In the genomic region with DNA sequence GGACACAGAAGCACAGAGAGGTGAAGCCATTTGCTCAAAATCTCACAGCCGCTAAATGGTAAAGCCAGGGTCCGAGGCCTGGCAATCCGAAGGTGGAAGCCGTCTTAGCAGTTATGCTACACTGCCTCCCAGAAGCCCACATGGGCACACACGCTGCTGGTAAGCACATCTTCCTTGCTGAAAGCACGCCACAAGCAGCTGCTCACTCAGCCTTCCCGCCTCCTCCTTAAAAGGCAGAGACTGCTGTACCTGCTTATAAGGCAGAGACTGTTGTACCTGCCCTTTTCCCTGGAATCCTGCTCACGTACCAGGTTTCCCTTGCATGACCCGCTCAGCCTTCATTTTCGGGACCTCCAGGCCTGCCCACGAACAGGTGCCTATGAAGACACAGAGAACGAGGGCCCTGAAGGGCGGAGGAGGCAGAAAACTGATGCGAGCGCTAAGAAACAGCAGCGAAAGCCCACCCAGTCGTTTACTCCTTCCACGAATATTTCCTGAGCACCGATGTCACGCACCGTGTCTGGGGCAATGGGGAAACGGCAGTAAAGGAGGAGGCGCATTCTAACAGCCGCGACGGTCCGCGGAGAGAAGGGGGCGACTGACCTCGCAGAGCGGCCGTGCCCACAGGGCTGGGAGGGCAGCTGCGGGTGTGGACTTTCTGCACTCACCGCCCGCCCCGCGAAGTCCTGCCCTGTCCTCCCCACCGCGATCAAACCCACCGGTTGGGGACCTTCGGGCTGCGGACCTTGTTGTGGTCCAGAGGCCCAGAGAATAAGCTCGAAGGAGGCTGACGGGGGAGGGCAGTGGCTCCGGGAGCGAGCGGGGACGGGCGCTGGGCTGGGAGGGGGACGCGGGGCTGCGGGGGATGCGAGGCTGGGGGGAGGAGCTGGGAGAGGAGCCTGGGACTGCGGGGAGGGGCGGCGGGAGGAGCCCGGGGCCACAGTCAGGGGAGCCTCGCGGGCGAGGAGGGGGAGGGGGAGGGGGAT, we compare ENCODE assay signal across 1 cellular context.
TF ChIP-seq lines count a peak whose summit lies in the region.

No MANE protein-coding gene starts in this region.

TF ChIP-seq in GM23338, 12 proteins besides CTCF, POLR2A, EP300 and RAD21 (continued from another document):
- TF ChIP-seq, protein P1, sequence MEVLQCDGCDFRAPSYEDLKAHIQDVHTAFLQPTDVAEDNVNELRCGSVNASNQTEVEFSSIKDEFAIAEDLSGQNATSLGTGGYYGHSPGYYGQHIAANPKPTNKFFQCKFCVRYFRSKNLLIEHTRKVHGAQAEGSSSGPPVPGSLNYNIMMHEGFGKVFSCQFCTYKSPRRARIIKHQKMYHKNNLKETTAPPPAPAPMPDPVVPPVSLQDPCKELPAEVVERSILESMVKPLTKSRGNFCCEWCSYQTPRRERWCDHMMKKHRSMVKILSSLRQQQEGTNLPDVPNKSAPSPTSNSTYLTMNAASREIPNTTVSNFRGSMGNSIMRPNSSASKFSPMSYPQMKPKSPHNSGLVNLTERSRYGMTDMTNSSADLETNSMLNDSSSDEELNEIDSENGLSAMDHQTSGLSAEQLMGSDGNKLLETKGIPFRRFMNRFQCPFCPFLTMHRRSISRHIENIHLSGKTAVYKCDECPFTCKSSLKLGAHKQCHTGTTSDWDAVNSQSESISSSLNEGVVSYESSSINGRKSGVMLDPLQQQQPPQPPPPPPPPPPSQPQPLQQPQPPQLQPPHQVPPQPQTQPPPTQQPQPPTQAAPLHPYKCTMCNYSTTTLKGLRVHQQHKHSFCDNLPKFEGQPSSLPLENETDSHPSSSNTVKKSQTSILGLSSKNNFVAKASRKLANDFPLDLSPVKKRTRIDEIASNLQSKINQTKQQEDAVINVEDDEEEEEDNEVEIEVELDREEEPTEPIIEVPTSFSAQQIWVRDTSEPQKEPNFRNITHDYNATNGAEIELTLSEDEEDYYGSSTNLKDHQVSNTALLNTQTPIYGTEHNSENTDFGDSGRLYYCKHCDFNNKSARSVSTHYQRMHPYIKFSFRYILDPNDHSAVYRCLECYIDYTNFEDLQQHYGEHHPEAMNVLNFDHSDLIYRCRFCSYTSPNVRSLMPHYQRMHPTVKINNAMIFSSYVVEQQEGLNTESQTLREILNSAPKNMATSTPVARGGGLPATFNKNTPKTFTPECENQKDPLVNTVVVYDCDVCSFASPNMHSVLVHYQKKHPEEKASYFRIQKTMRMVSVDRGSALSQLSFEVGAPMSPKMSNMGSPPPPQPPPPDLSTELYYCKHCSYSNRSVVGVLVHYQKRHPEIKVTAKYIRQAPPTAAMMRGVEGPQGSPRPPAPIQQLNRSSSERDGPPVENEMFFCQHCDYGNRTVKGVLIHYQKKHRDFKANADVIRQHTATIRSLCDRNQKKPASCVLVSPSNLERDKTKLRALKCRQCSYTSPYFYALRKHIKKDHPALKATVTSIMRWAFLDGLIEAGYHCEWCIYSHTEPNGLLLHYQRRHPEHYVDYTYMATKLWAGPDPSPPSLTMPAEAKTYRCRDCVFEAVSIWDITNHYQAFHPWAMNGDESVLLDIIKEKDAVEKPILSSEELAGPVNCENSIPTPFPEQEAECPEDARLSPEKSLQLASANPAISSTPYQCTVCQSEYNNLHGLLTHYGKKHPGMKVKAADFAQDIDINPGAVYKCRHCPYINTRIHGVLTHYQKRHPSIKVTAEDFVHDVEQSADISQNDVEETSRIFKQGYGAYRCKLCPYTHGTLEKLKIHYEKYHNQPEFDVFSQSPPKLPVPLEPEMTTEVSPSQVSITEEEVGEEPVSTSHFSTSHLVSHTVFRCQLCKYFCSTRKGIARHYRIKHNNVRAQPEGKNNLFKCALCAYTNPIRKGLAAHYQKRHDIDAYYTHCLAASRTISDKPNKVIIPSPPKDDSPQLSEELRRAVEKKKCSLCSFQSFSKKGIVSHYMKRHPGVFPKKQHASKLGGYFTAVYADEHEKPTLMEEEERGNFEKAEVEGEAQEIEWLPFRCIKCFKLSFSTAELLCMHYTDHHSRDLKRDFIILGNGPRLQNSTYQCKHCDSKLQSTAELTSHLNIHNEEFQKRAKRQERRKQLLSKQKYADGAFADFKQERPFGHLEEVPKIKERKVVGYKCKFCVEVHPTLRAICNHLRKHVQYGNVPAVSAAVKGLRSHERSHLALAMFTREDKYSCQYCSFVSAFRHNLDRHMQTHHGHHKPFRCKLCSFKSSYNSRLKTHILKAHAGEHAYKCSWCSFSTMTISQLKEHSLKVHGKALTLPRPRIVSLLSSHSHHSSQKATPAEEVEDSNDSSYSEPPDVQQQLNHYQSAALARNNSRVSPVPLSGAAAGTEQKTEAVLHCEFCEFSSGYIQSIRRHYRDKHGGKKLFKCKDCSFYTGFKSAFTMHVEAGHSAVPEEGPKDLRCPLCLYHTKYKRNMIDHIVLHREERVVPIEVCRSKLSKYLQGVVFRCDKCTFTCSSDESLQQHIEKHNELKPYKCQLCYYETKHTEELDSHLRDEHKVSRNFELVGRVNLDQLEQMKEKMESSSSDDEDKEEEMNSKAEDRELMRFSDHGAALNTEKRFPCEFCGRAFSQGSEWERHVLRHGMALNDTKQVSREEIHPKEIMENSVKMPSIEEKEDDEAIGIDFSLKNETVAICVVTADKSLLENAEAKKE (CRISPR knock-in tag; IDR thresholded peaks at IDR 0.05): no peak
- TF ChIP-seq POLR2AphosphoS5 (IDR thresholded peaks at IDR 0.05; ENCODE audit: low read depth): no peak
- no peak for TF ChIP-seq ZNF331 (CRISPR knock-in tag; IDR thresholded peaks at IDR 0.05; ENCODE audit: low read depth)
- no peak for TF ChIP-seq JUNB (IDR thresholded peaks at IDR 0.05; ENCODE audit: unreplicated experiment)
- no peak for TF ChIP-seq ETS1 (IDR thresholded peaks at IDR 0.05)
- no peak for TF ChIP-seq EZH2phosphoT487 (IDR thresholded peaks at IDR 0.05; ENCODE audit: unreplicated experiment)
- no peak for TF ChIP-seq REST (IDR thresholded peaks at IDR 0.05; ENCODE audit: unreplicated experiment)
- no peak for TF ChIP-seq ZNF114 (CRISPR knock-in tag; IDR thresholded peaks at IDR 0.05)
